In genomic region chr17:43483674-43484551, GRCh38 we compare ENCODE assay signal across 8 cellular contexts. TPM values are rescaled to one million over a fixed set of nuclear protein-coding genes. Genes with fewer than 3 reads are reported as not detected.
DNase-seq lines count a peak whose midpoint lies in the region; ATAC-seq, FAIRE-seq and TF ChIP-seq lines count a peak whose summit lies in the region.

Gene DHX8, plus strand, starts transcription at chr17:43483975. Its CDS starts 63 bp downstream, at chr17:43484038.

- BruUV-seq in mammary epithelial cell (replicated peaks; lab: Mats Ljungman, UMichigan): TSS peak; percentile 65

- CTCF ChIA-PET in mammary epithelial cell (lab: Charles Lee; ENCODE audit: low non-redundant PET): interaction anchor here (0.6 to 1.0 kb wide), 13 partner anchors 15 to 127 kb away, joined by 3 to 22 read pairs (median 8); partner anchors contain the start of gene ARL4D

- dilution Hi-C loops in mammary epithelial cell (cut with HindIII; ENCODE audit: low sequenced_read_pairs): no loop called here

- peak within 1 kb of the TSS; percentile 87 for H3K27ac ChIP-seq in VCaP
- peak within 1 kb of the TSS; percentile 80 for H3K27ac ChIP-seq in mammary epithelial cell (ENCODE audit: insufficient read depth, low read depth, low read length)
- H3K27ac ChIP-seq in iPS-20b (ENCODE audit: low read length): peak within 1 kb of the TSS; percentile 74
- peak within 1 kb of the TSS; percentile 70 to 89 for H3K27ac ChIP-seq in small intestine (ENCODE audit: low read depth in 1 of 2, low read length in 1 of 2)

- FAIRE-seq in small intestine (lab: Jason Lieb, UNC): peak; percentile 62

- H4K20me1 ChIP-seq in mammary epithelial cell (ENCODE audit: insufficient read depth, low read length): no peaks in the 10 kb centered on the region

- DNase-seq in ACHN (peak; percentile 99), NCI-H2196 (lab: John Stamatoyannopoulos, UW; ENCODE audit: unreplicated experiment) (peak; percentile 99), mammary epithelial cell (peak; percentile 98), small intestine (peak; percentile 98)

- peaks cover 49% of the 10 kb centered on the region for H3K79me2 ChIP-seq in mammary epithelial cell (ENCODE audit: insufficient read depth, low read length)

- no peaks in the 10 kb centered on the region for H3K27me3 ChIP-seq in mammary epithelial cell (ENCODE audit: insufficient read depth, low read length)
- H3K27me3 ChIP-seq in iPS-20b (ENCODE audit: insufficient read depth, low read length): no peaks in the 10 kb centered on the region
- no peaks in the 10 kb centered on the region for H3K27me3 ChIP-seq in small intestine (ENCODE audit: control insufficient read depth in 2 of 2, insufficient read depth in 2 of 2, low read length in 2 of 2)

- H3K36me3 ChIP-seq in mammary epithelial cell (ENCODE audit: insufficient read depth, low read length): no peaks in the 10 kb centered on the region
- no peaks in the 10 kb centered on the region for H3K36me3 ChIP-seq in iPS-20b (ENCODE audit: insufficient read depth, low read depth, low read length)
- no peaks in the 10 kb centered on the region for H3K36me3 ChIP-seq in small intestine (ENCODE audit: control insufficient read depth in 2 of 2, insufficient read depth in 2 of 2, low read length in 2 of 2)

- H2AFZ ChIP-seq in mammary epithelial cell (ENCODE audit: low read depth, low read length): peak within 1 kb of the TSS; percentile 97

- in situ Hi-C loops in ACHN (cut with HindIII; ENCODE audit: low pct_ligation_motif_present, low pct_unique_long_range_greater_than_20kb, low sequenced_read_pairs): no loop called here
- in situ Hi-C loops in mammary epithelial cell (cut with MboI; ENCODE audit: low sequenced_read_pairs in 2 of 2): loop anchor here in 1 of 2 donors (5.0 to 25.0 kb wide), 2 partner anchors 97 to 147 kb away; no protein-coding TSS in a partner anchor

- H3K4me2 ChIP-seq in mammary epithelial cell (ENCODE audit: insufficient read depth, low read depth, low read length): peak within 1 kb of the TSS; percentile 92

- TF ChIP-seq CTCF in VCaP (conservative IDR thresholded peaks at IDR 0.05) (peak; percentile 100), mammary epithelial cell (conservative IDR thresholded peaks at IDR 0.05 in 1 of 2, IDR thresholded peaks at IDR 0.05 in 1 of 2; ENCODE audit: extremely low read depth in 1 of 2, insufficient read depth in 1 of 2, low read depth in 1 of 2, low read length in 2 of 2) (peak; percentile 100)

- intact Hi-C loops in mammary epithelial cell (cut with micrococcal nuclease): loop anchor here (1.0 kb wide), 4 partner anchors 15 to 116 kb away; no protein-coding TSS in a partner anchor

- ATAC-seq in GM18867 (IDR thresholded peaks at IDR 0.05; ENCODE audit: unreplicated experiment): peak; percentile 93
- ATAC-seq in HG03108 (IDR thresholded peaks at IDR 0.05; ENCODE audit: unreplicated experiment): peak; percentile 95

- WGBS in mammary epithelial cell (ENCODE audit: low coverage, missing lambda C conversion rate): under 1% methylated on average over 42 of the region's 51 CpGs
- 0 to 1% (median 0%) methylated on average over 51 of the region's 51 CpGs for WGBS in small intestine, 3 donors

- H3K4me3 ChIP-seq in mammary epithelial cell (replicated peaks in 1 of 3; ENCODE audit: insufficient read depth in 1 of 3, low read depth in 2 of 3, low read length in 3 of 3) (peak within 1 kb of the TSS; percentile 67 to 89 (median 78)), iPS-20b (ENCODE audit: low read length) (peak within 1 kb of the TSS; percentile 94), small intestine (ENCODE audit: low read depth in 1 of 2, low read length in 2 of 2) (peak within 1 kb of the TSS; percentile 65 to 67)

- H3K9ac ChIP-seq in mammary epithelial cell (ENCODE audit: insufficient read depth, low read length) (peak within 1 kb of the TSS; percentile 87), iPS-20b (ENCODE audit: low read depth, low read length) (peak within 1 kb of the TSS; percentile 95)

- H3K9me3 ChIP-seq in mammary epithelial cell (replicated peaks; ENCODE audit: insufficient read depth, low read length) (no peaks in the 10 kb centered on the region), iPS-20b (ENCODE audit: insufficient read depth, low read depth, low read length) (no peaks in the 10 kb centered on the region), small intestine (ENCODE audit: control insufficient read depth, low read depth) (no peaks in the 10 kb centered on the region)

- peaks cover 15% of the 10 kb centered on the region for H3K4me1 ChIP-seq in mammary epithelial cell (ENCODE audit: insufficient read depth, low read length)
- H3K4me1 ChIP-seq in iPS-20b (ENCODE audit: insufficient read depth, low read length): no peaks in the 10 kb centered on the region
- H3K4me1 ChIP-seq in small intestine (ENCODE audit: control insufficient read depth in 2 of 2, insufficient read depth in 1 of 2, low read depth in 1 of 2, low read length in 1 of 2): peaks cover 3 to 10% of the 10 kb centered on the region in 2 donors

RNA-seq across cellular contexts. Expression of gene DHX8, which starts in this region (rescaled TPM):
- 10 to 100 TPM; 41.3 to 58.8 TPM for total RNA-seq in mammary epithelial cell
- 28.5 TPM for polyA plus RNA-seq in mammary epithelial cell
- 87.8 TPM for polyA minus RNA-seq in mammary epithelial cell
- polyA plus RNA-seq in small intestine: 10 to 100 TPM; 21.6 to 33.8 (median 27.3) TPM

Comparison
In these comparisons a context has a peak if more than half of its experiments do, and no peak if none do; other contexts are left out.
1. Peak in every context shown above with its lines: DNase-seq, ATAC-seq, H3K4me3 ChIP-seq and H3K27ac ChIP-seq.